In genomic region chr11:108647387-108647700, GRCh38 we compare ENCODE assay signal across 22 cellular contexts. TPM values are rescaled to one million over a fixed set of nuclear protein-coding genes. Genes with fewer than 3 reads are reported as not detected.
DNase-seq lines count a peak whose midpoint lies in the region; ATAC-seq, FAIRE-seq and TF ChIP-seq lines count a peak whose summit lies in the region.
"Had no signal": no experiment of that assay in that cellular context is flagged by ENCODE, and none has a peak within 500 bp of the region (broad histone marks: within the 10 kb centered on the region; RNA-seq: fewer than 3 reads in every experiment).

No MANE protein-coding gene starts in this region.

- TF ChIP-seq RAD21 in H1 (IDR thresholded peaks at IDR 0.05 in 1 of 2, conservative IDR thresholded peaks at IDR 0.05 in 1 of 2; ENCODE audit: low read depth in 2 of 2, low read length in 2 of 2), result no peak

- H3K4me2 ChIP-seq in H1 (ENCODE audit: insufficient read depth in 1 of 2, low read depth in 2 of 2, low read length in 2 of 2), result no peak overlapping the region

- TF ChIP-seq EP300 in H1 (IDR thresholded peaks at IDR 0.05; ENCODE audit: borderline replicate concordance in 1 of 2, low read depth in 2 of 2, low read length in 2 of 2), result no peak

- DNase-seq in right atrium auricular region (ENCODE audit: low spot score), result no peak
- DNase-seq in Right ventricle myocardium superior, result no peak
- DNase-seq in H1 (ENCODE audit: low read depth in 1 of 2, low spot score in 2 of 2), result no peak
- no peak for DNase-seq in pancreas
- no peak for DNase-seq in aorta
- DNase-seq in NCI-H2107 treated with DMSO at 0.1 percent for 48 hours (lab: John Stamatoyannopoulos, UW; ENCODE audit: unreplicated experiment), result no peak
- DNase-seq: activated CD8-positive, alpha-beta T cell treated with anti-CD3 and anti-CD28 coated beads for 36 hours; amniotic stem cell; BE2C; COR-L47; DMS79 treated with DMSO at 0.1 percent for 48 hours; Kasumi-1; naive B cell; NCI-H1048; NCI-H187 treated with DMSO at 0.1 percent for 48 hours; NCI-H226; NCI-H774; stimulated activated CD4-positive, alpha-beta T cell treated with anti-CD3 and anti-CD28 coated beads, Interleukin-2, amount 100 ng/mL, for 48 hours; stimulated activated naive CD4-positive, alpha-beta T cell treated with Interleukin-2 at 50 U/mL for 16 hours had no signal

- H3K23ac ChIP-seq in H1 (ENCODE audit: insufficient read length), result no peak overlapping the region

- no peak overlapping the region for H3K56ac ChIP-seq in H1 (replicated peaks; ENCODE audit: insufficient read length, low read depth, low read length)

- WGBS in H1 (ENCODE audit: extremely low coverage in 1 of 2, insufficient coverage in 1 of 2, insufficient read length in 1 of 2, insufficient replicate concordance in 2 of 2, low coverage in 1 of 2, low lambda C conversion rate in 2 of 2, missing lambda C conversion rate in 1 of 2), 2 experiments, result 95% methylated on average over 3 of the region's 3 CpGs; no CpG with 5 or more reads in 1 of the 2 experiments
- 77% methylated on average over 3 of the region's 3 CpGs for WGBS in pancreas, 2 donors
- 74 to 85% methylated on average over 3 of the region's 3 CpGs for WGBS in aorta, 2 donors

- ATAC-seq in Right ventricle myocardium superior (ENCODE audit: poor library complexity) (no peak), pancreas (peak in 1 of 4 donors; percentile 9), aorta (ENCODE audit: low FRiP score) (peak; percentile 48), GM21515 (IDR thresholded peaks at IDR 0.05; ENCODE audit: unreplicated experiment) (no peak), GM18873 (IDR thresholded peaks at IDR 0.05; ENCODE audit: low FRiP score, unreplicated experiment) (no peak)

- H3K14ac ChIP-seq in H1 (ENCODE audit: insufficient read length), result no peak overlapping the region

- CTCF ChIA-PET in H1 (lab: Charles Lee; ENCODE audit: partially characterized antibody), result interaction anchor here (0.6 to 3.2 kb wide), 18 partner anchors 10 to 345 kb away, joined by 3 to 12 read pairs (median 4); partner anchors contain the start of gene DDX10

- H3K79me1 ChIP-seq in H1 (ENCODE audit: low read depth, low read length), result no peaks in the 10 kb centered on the region

- no peak overlapping the region for H2AK5ac ChIP-seq in H1 (ENCODE audit: low read depth, low read length)

- 0 out of 2 replicates have a peak overlapping the region, but pooled peaks have one; percentile 12 for H2BK12ac ChIP-seq in H1 (ENCODE audit: low read depth, low read length)

- H4K5ac ChIP-seq in H1 (ENCODE audit: insufficient read length, low read depth, low read length), result no peak overlapping the region

- H3K27me3 ChIP-seq in right atrium auricular region (no peaks in the 10 kb centered on the region), H1 (replicated peaks in 1 of 4; ENCODE audit: control insufficient read depth in 3 of 4, extremely low read depth in 1 of 4, insufficient read depth in 3 of 4, low read length in 3 of 4) (peaks cover 0 to 1% (median 0%) of the 10 kb centered on the region in 4 experiments; a peak in 1 of 7 replicates), pancreas (no peaks in the 10 kb centered on the region), aorta (ENCODE audit: control insufficient read depth in 1 of 2, insufficient read depth in 2 of 2, low read length in 1 of 2) (no peaks in the 10 kb centered on the region)
- H3K27me3 ChIP-seq: BE2C had no signal

- POLR2A ChIA-PET in H1 (lab: Charles Lee; ENCODE audit: partially characterized antibody), result interaction anchor here (1.2 kb wide), 1 partner anchor 149 kb away, joined by 4 read pairs; the partner anchor contains the start of gene POGLUT3

- no peaks in the 10 kb centered on the region for H3K79me2 ChIP-seq in H1 (ENCODE audit: control insufficient read depth in 1 of 2, insufficient read depth in 2 of 2, low read length in 2 of 2)

- FAIRE-seq in H1 (lab: Jason Lieb, UNC) (no peak), pancreas (lab: Jason Lieb, UNC) (no peak)
- FAIRE-seq: GM12878 had no signal

- no peak overlapping the region for H3K9ac ChIP-seq in H1 (replicated peaks in 1 of 4; ENCODE audit: extremely low read depth in 1 of 4, low read depth in 3 of 4, low read length in 3 of 4)

- H3K4ac ChIP-seq in H1 (replicated peaks; ENCODE audit: insufficient read length, low read depth, low read length), result no peak overlapping the region

- no peak overlapping the region for H2BK20ac ChIP-seq in H1 (ENCODE audit: low read length)

- no peaks in the 10 kb centered on the region for H3K23me2 ChIP-seq in H1 (ENCODE audit: low read depth, low read length)

- TF ChIP-seq CTCF in right atrium auricular region (IDR thresholded peaks at IDR 0.05) (no peak), H1 (IDR thresholded peaks at IDR 0.05; ENCODE audit: control extremely low read depth in 1 of 3, insufficient read depth in 1 of 3, low read depth in 1 of 3, low read length in 3 of 3) (no peak), pancreas (IDR thresholded peaks at IDR 0.05) (no peak)

- H3K18ac ChIP-seq in H1 (ENCODE audit: extremely low read depth, low read length), result no peak overlapping the region; the same call in 1 of the 2 replicates

- H2BK120ac ChIP-seq in H1 (replicated peaks; ENCODE audit: low read depth, low read length), result no peak overlapping the region

- no peak overlapping the region for H2BK5ac ChIP-seq in H1 (ENCODE audit: low read depth, low read length)

- intact Hi-C loops in Right ventricle myocardium superior (cut with DNase I), result loop anchor here (5.0 kb wide), 1 partner anchor 230 kb away; no protein-coding TSS in a partner anchor
- intact Hi-C loops in pancreas (cut with DNase I), result no loop called here
- intact Hi-C loops in aorta (cut with DNase I), result loop anchor here in 1 of 2 donors (5.0 kb wide), 3 partner anchors 55 to 180 kb away; partner anchors contain the start of genes C11orf65, EXPH5 and POGLUT3

- no peaks in the 10 kb centered on the region for H4K20me1 ChIP-seq in H1 (replicated peaks in 1 of 2; ENCODE audit: control insufficient read depth in 1 of 2, insufficient read depth in 2 of 2, low read length in 2 of 2)

- no peak overlapping the region for H4K91ac ChIP-seq in H1 (replicated peaks; ENCODE audit: insufficient read length, low read length)

- no peak overlapping the region for H4K8ac ChIP-seq in H1 (ENCODE audit: extremely low read depth, insufficient read depth, low read length)

- peak overlapping the region; percentile 70 to 71 for H3K27ac ChIP-seq in right atrium auricular region
- no peak overlapping the region for H3K27ac ChIP-seq in H1 (ENCODE audit: low read depth, low read length)
- peak overlapping the region in 3 of 4 donors; percentile 15 to 66 (median 46) for H3K27ac ChIP-seq in pancreas
- no peak overlapping the region for H3K27ac ChIP-seq in aorta (ENCODE audit: low read depth in 1 of 2, low read length in 2 of 2)

- H3K4me1 ChIP-seq in right atrium auricular region (peaks cover 0 to 5% of the 10 kb centered on the region in 2 donors), H1 (replicated peaks in 1 of 4; ENCODE audit: control insufficient read depth in 3 of 4, insufficient read depth in 4 of 4, low read length in 3 of 4) (peaks cover 0 to 10% (median 0%) of the 10 kb centered on the region in 4 experiments; a peak in 4 of 7 replicates), pancreas (peaks cover 0 to 6% (median 2%) of the 10 kb centered on the region in 3 donors), aorta (ENCODE audit: control insufficient read depth in 1 of 2, insufficient read depth in 2 of 2, low read length in 2 of 2) (peaks cover 0 to 3% of the 10 kb centered on the region in 2 donors)
- H3K4me1 ChIP-seq: BE2C had no signal

- H3K4me3 ChIP-seq in right atrium auricular region, result no peak overlapping the region
- no peak overlapping the region for H3K4me3 ChIP-seq in H1 (ENCODE audit: extremely low read depth in 1 of 4, insufficient read depth in 2 of 4, low read depth in 3 of 4, low read length in 4 of 4)
- H3K4me3 ChIP-seq in pancreas, result no peak overlapping the region
- H3K4me3 ChIP-seq in aorta (ENCODE audit: low read length in 2 of 2), result no peak overlapping the region
- H3K4me3 ChIP-seq: GM12878 had no signal

- peak overlapping the region; percentile 70; the same call in 1 of the 2 replicates for H2AFZ ChIP-seq in H1 (ENCODE audit: low read length)

- no peak for TF ChIP-seq POLR2A in H1 (IDR thresholded peaks at IDR 0.05; ENCODE audit: control extremely low read depth in 1 of 2, low read depth in 2 of 2, low read length in 2 of 2)

- no peaks in the 10 kb centered on the region for H3K9me3 ChIP-seq in right atrium auricular region
- no peaks in the 10 kb centered on the region for H3K9me3 ChIP-seq in H1 (ENCODE audit: insufficient read depth in 2 of 2, low read depth in 1 of 2, low read length in 1 of 2)
- H3K9me3 ChIP-seq in pancreas, result no peaks in the 10 kb centered on the region
- H3K9me3 ChIP-seq in aorta (ENCODE audit: control insufficient read depth, low read length), result no peaks in the 10 kb centered on the region
- H3K9me3 ChIP-seq: BE2C had no signal

- H3K36me3 ChIP-seq in right atrium auricular region (no peaks in the 10 kb centered on the region), H1 (ENCODE audit: control insufficient read depth in 2 of 4, insufficient read depth in 4 of 4, low read length in 3 of 4) (no peaks in the 10 kb centered on the region), pancreas (no peaks in the 10 kb centered on the region), aorta (ENCODE audit: control insufficient read depth in 1 of 2, insufficient read depth in 2 of 2, low read length in 1 of 2) (no peaks in the 10 kb centered on the region)
- H3K36me3 ChIP-seq: BE2C had no signal

- no peak overlapping the region; the same call in 1 of the 2 replicates for H2BK15ac ChIP-seq in H1 (ENCODE audit: low read length)

RNA-seq across cellular contexts. Expression of gene DDX10, which starts 17.5 kb away (rescaled TPM):
- total RNA-seq in right atrium auricular region, result 10 to 100 TPM; 11.8 to 13.1 TPM
- total RNA-seq in Right ventricle myocardium superior, result 10.2 TPM
- 44.9 and 52.2 TPM in 2 replicates for total RNA-seq in H1 (2021; fragmentation: NEBNext Ultra II Directional; extraction: Animal tissue kit (Norgen Biotek cat#: 25700))
- 27.7 and 49.2 TPM in 2 replicates for polyA plus RNA-seq in H1 (2011; rRNA removed)
- polyA plus RNA-seq in H1 (2011; cell fraction: cytosol; rRNA removed), result 35.2 TPM
- 26.5 TPM for polyA plus RNA-seq in H1 (2011; cell fraction: nucleus; rRNA removed)
- 30.4 to 47.2 TPM (median 35.5 TPM) in 4 replicates for polyA plus RNA-seq in H1 (2012, experiment 1 of 2)
- polyA plus RNA-seq in H1 (2012, experiment 2 of 2), result 3.4 TPM
- polyA plus RNA-seq in H1 (2013, experiment 1 of 2), result 64.9 TPM
- 69.2 TPM for polyA plus RNA-seq in H1 (2013, experiment 2 of 2)
- polyA minus RNA-seq in H1 (2011; rRNA and poly(A)+ RNA removed), result 51.9 and 52.4 TPM in 2 replicates
- 18.6 TPM for polyA minus RNA-seq in H1 (2011; cell fraction: cytosol; rRNA and poly(A)+ RNA removed)
- polyA minus RNA-seq in H1 (2011; cell fraction: nucleus; rRNA and poly(A)+ RNA removed), result 63.7 TPM
- total RNA-seq in pancreas, result 10 to 100 TPM; 14.5 to 18.4 (median 17.5) TPM
- polyA plus RNA-seq in pancreas, result 10 to 100 TPM; 10.9 to 12.1 TPM
- 10 to 100 TPM; 18.8 to 24.2 TPM for total RNA-seq in aorta
- polyA plus RNA-seq in aorta, result 10 to 100 TPM in 1 of 2 donors, 1 to 10 TPM in 1; 9.3 to 11.8 TPM

RNA-seq across cellular contexts. Expression of gene EXPH5, which starts 53.8 kb away (rescaled TPM):
- total RNA-seq in right atrium auricular region, result 1 to 10 TPM; 1.4 to 2.8 TPM
- total RNA-seq in Right ventricle myocardium superior, result 2.5 TPM
- total RNA-seq in H1 (2021; fragmentation: NEBNext Ultra II Directional; extraction: Animal tissue kit (Norgen Biotek cat#: 25700)), result 11.5 and 11.9 TPM in 2 replicates
- polyA plus RNA-seq in H1 (2011; rRNA removed), result 0.86 and 1.1 TPM in 2 replicates
- 1.3 TPM for polyA plus RNA-seq in H1 (2011; cell fraction: cytosol; rRNA removed)
- polyA plus RNA-seq in H1 (2011; cell fraction: nucleus; rRNA removed), result 2.2 TPM
- 0.84 to 2.2 TPM (median 1.1 TPM) in 4 replicates for polyA plus RNA-seq in H1 (2012, experiment 1 of 2)
- polyA plus RNA-seq in H1 (2012, experiment 2 of 2), result 0.13 TPM
- polyA plus RNA-seq in H1 (2013, experiment 1 of 2), result 4.6 TPM
- polyA plus RNA-seq in H1 (2013, experiment 2 of 2), result 4.0 TPM
- polyA minus RNA-seq in H1 (2011; rRNA and poly(A)+ RNA removed), result 12.2 and 15.9 TPM in 2 replicates
- polyA minus RNA-seq in H1 (2011; cell fraction: cytosol; rRNA and poly(A)+ RNA removed), result 5.9 TPM
- polyA minus RNA-seq in H1 (2011; cell fraction: nucleus; rRNA and poly(A)+ RNA removed), result 19.7 TPM
- 1 to 10 TPM; 2.1 to 5.7 (median 4.0) TPM for total RNA-seq in pancreas
- polyA plus RNA-seq in pancreas, result under 1 TPM; 0.70 to 0.87 TPM
- total RNA-seq in aorta, result 1 to 10 TPM; 1.8 to 4.5 TPM
- under 1 TPM; 0.13 to 0.54 TPM for polyA plus RNA-seq in aorta

Comparison
In these comparisons a context has a peak if more than half of its experiments do, and no peak if none do; other contexts are left out.
1. H3K27ac ChIP-seq: peak in right atrium auricular region (2 of 2) and pancreas (3 of 4); none in H1 (single experiment) and aorta (0 of 2).